ENCODE assay signal across 23 cellular contexts in genomic region chr6:2216794-2217383, GRCh38.
"Had no signal": no experiment of that assay in that cellular context is flagged by ENCODE, and none has a peak within 500 bp of the region (broad histone marks: within the 10 kb centered on the region; RNA-seq: fewer than 3 reads in every experiment).

No MANE protein-coding gene starts in this region.

- H3K27me3 ChIP-seq: gastroesophageal sphincter, hepatocyte, neutrophil, spleen, tibial artery, upper lobe of left lung, uterus had no signal

- H3K36me3 ChIP-seq: esophagus squamous epithelium, gastroesophageal sphincter, neutrophil, spleen, upper lobe of left lung, uterus had no signal

- H3K4me1 ChIP-seq: gastroesophageal sphincter, psoas muscle, uterus had no signal

- H3K9me3 ChIP-seq: esophagus squamous epithelium, gastroesophageal sphincter, neutrophil, psoas muscle, spleen, tibial artery, upper lobe of left lung, uterus had no signal

- H3K4me2 ChIP-seq: hepatocyte had no signal

- DNase-seq: effector memory CD8-positive, alpha-beta T cell; esophagus squamous epithelium; foreskin fibroblast; left colon; left ventricle myocardium superior; mesenchymal stem cell; naive thymus-derived CD4-positive, alpha-beta T cell; nephron progenitor cell; psoas muscle; retina; spleen; stimulated activated CD4-positive, alpha-beta T cell treated with anti-CD3 and anti-CD28 coated beads, Interleukin-15, amount 100 ng/mL, for 24 hours; stimulated activated CD4-positive, alpha-beta T cell treated with anti-CD3 and anti-CD28 coated beads, Interleukin-1b, Interleukin-23, amount 100 ng/mL, for 48 hours; stimulated activated CD4-positive, alpha-beta T cell treated with anti-CD3 and anti-CD28 coated beads, Interleukin-4, amount 100 ng/mL, for 24 hours; tibial artery; uterus had no signal

- H3K4me3 ChIP-seq: esophagus squamous epithelium, gastroesophageal sphincter, hepatocyte, lung, psoas muscle, spleen, tibial artery, upper lobe of left lung, uterus had no signal

- ATAC-seq: effector memory CD8-positive, alpha-beta T cell; gastroesophageal sphincter; left colon; left ventricle myocardium superior; naive thymus-derived CD4-positive, alpha-beta T cell; psoas muscle; sciatic nerve; stimulated activated memory B cell treated with anti-CD40 and anti-IgM and Interleukin-4, amounts not matched to agents 10 μg/mL and 1 μg/mL and 100 μg/mL, for 72 hours had no signal

- H3K27ac ChIP-seq: esophagus squamous epithelium, gastroesophageal sphincter, hepatocyte, neutrophil, psoas muscle, spleen, tibial artery, upper lobe of left lung, uterus had no signal

- H2AFZ ChIP-seq: hepatocyte had no signal
